In the genomic region with DNA sequence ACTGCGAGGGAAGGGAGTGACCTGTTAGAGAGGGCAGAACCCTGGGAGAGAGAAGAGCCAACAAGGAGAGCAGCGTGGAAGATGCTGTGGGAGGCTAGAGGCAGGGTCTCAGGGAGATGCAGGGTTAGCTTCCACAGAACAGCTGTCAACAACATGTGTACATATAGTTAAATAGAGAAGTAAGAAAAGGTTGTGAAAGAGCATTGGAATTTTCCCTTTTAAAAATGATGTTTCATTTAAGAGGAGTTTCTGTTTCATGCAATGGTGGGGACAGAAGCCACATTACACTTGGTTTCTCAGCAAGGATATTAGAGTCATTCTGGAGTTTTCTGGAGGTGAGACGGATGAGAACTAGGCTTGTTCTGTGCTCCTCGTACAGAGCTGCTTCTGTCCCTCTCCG, we compare ENCODE assay signal across 19 cellular contexts. TPM values are rescaled to one million over a fixed set of nuclear protein-coding genes. Genes with fewer than 3 reads are reported as not detected.
DNase-seq lines count a peak whose midpoint lies in the region; ATAC-seq and TF ChIP-seq lines count a peak whose summit lies in the region.
"Had no signal": no experiment of that assay in that cellular context is flagged by ENCODE, and none has a peak within 500 bp of the region (broad histone marks: within the 10 kb centered on the region; RNA-seq: fewer than 3 reads in every experiment).

No MANE protein-coding gene starts in this region.

- no peaks in the 10 kb centered on the region for H3K4me1 Mint-ChIP-seq in natural killer cell treated with Interleukin-12 subunit alpha and Interleukin-12 subunit beta and Interleukin-15 and Interleukin-18, amount 100 ng/mL, for 72 hours (ENCODE audit: low read depth in 2 of 2)
- H3K4me1 Mint-ChIP-seq: activated CD4-positive, alpha-beta memory T cell treated with anti-CD3 and anti-CD28 coated beads, Interleukin-2, amount 10 ng/mL, durations not matched to agents 7 days and 5 days; memory B cell; neural crest cell had no signal

- H3K4me2 ChIP-seq in OCI-LY3 (ENCODE audit: low read length), result peak overlapping the region; percentile 70

- H3K27me3 ChIP-seq in OCI-LY3 (ENCODE audit: low read depth, low read length), result no peaks in the 10 kb centered on the region
- H3K27me3 ChIP-seq: thyroid gland had no signal

- no peak overlapping the region for H3K27ac Mint-ChIP-seq in natural killer cell treated with Interleukin-12 subunit alpha and Interleukin-12 subunit beta and Interleukin-15 and Interleukin-18, amount 100 ng/mL, for 72 hours
- H3K27ac Mint-ChIP-seq: activated CD4-positive, alpha-beta memory T cell treated with anti-CD3 and anti-CD28 coated beads, Interleukin-2, amount 10 ng/mL, durations not matched to agents 7 days and 5 days; B cell; memory B cell had no signal

- no peak for TF ChIP-seq CTCF in OCI-LY3 (IDR thresholded peaks at IDR 0.05; ENCODE audit: low read depth, low read length)

- no peaks in the 10 kb centered on the region for H3K36me3 ChIP-seq in OCI-LY3 (replicated peaks; ENCODE audit: low read depth, low read length)
- H3K36me3 ChIP-seq: SJSA1, thyroid gland had no signal

- no peak overlapping the region for H3K4me3 Mint-ChIP-seq in natural killer cell treated with Interleukin-12 subunit alpha and Interleukin-12 subunit beta and Interleukin-15 and Interleukin-18, amount 100 ng/mL, for 72 hours
- H3K4me3 Mint-ChIP-seq: activated CD4-positive, alpha-beta memory T cell treated with anti-CD3 and anti-CD28 coated beads, Interleukin-2, amount 10 ng/mL, durations not matched to agents 7 days and 5 days; B cell; memory B cell; neural crest cell had no signal

- no peaks in the 10 kb centered on the region for H4K20me1 ChIP-seq in OCI-LY3 (ENCODE audit: insufficient read depth, low read length)

- ATAC-seq in GM18517 (IDR thresholded peaks at IDR 0.05; ENCODE audit: unreplicated experiment) (peak; percentile 39), GM21423 (IDR thresholded peaks at IDR 0.05; ENCODE audit: unreplicated experiment) (peak; percentile 45), HG02885 (IDR thresholded peaks at IDR 0.05; ENCODE audit: poor library complexity, unreplicated experiment) (peak; percentile 50)
- ATAC-seq in natural killer cell treated with Interleukin-12 subunit alpha and Interleukin-12 subunit beta and Interleukin-15 and Interleukin-18, amount 100 ng/mL, for 72 hours, result no peak

- no peaks in the 10 kb centered on the region for H3K9me3 ChIP-seq in OCI-LY3 (ENCODE audit: insufficient read depth, low read length)
- H3K9me3 ChIP-seq: SJSA1, thyroid gland had no signal

- peak overlapping the region; percentile 18; the same call in 1 of the 2 replicates for H3K9ac ChIP-seq in OCI-LY3 (ENCODE audit: low read length)

- in situ Hi-C loops in KBM-7 (cut with MboI; ENCODE audit: low pct_unique_long_range_greater_than_20kb, low sequenced_read_pairs), result no loop called here

- no peaks in the 10 kb centered on the region for H3K9me3 Mint-ChIP-seq in natural killer cell treated with Interleukin-12 subunit alpha and Interleukin-12 subunit beta and Interleukin-15 and Interleukin-18, amount 100 ng/mL, for 72 hours
- H3K9me3 Mint-ChIP-seq: activated CD4-positive, alpha-beta memory T cell treated with anti-CD3 and anti-CD28 coated beads, Interleukin-2, amount 10 ng/mL, durations not matched to agents 7 days and 5 days; memory B cell; neural crest cell had no signal

- no peak for DNase-seq in stimulated activated naive CD4-positive, alpha-beta T cell (lab: John Stamatoyannopoulos, UW)
- no peak for DNase-seq in natural killer cell treated with Interleukin-12 subunit alpha and Interleukin-12 subunit beta and Interleukin-15 and Interleukin-18, amount 100 ng/mL, for 72 hours (ENCODE audit: low spot score)
- DNase-seq in dedifferentiated amniotic fluid mesenchymal stem cell (ENCODE audit: extremely low spot score) (no peak), KBM-7 (no peak)
- DNase-seq: activated CD4-positive, alpha-beta memory T cell treated with anti-CD3 and anti-CD28 coated beads, Interleukin-2, amount 10 ng/mL, durations not matched to agents 7 days and 5 days; anterior cingulate cortex; DMS153; erythroblast; NCI-H774; stimulated activated CD8-positive, alpha-beta memory T cell treated with anti-CD3 and anti-CD28 coated beads, Interleukin-4, amount 100 ng/mL, for 48 hours; thyroid gland had no signal

- H3K79me2 ChIP-seq in OCI-LY3 (ENCODE audit: low read length), result no peaks in the 10 kb centered on the region

- peak overlapping the region; percentile 55 for H3K4me3 ChIP-seq in OCI-LY3 (ENCODE audit: low read length)
- H3K4me3 ChIP-seq: SJSA1, thyroid gland had no signal

- H2AFZ ChIP-seq in OCI-LY3 (ENCODE audit: low read depth, low read length), result no peak overlapping the region

- H3K27me3 Mint-ChIP-seq in natural killer cell treated with Interleukin-12 subunit alpha and Interleukin-12 subunit beta and Interleukin-15 and Interleukin-18, amount 100 ng/mL, for 72 hours, result peaks cover 19 to 25% of the 10 kb centered on the region in 2 donors

- peak overlapping the region; percentile 54; the same call in 1 of the 2 replicates for H3K27ac ChIP-seq in OCI-LY3 (ENCODE audit: low read length)
- H3K27ac ChIP-seq: SJSA1, thyroid gland had no signal

- peaks cover 39% of the 10 kb centered on the region for H3K4me1 ChIP-seq in OCI-LY3 (ENCODE audit: low read length)
- H3K4me1 ChIP-seq: SJSA1 had no signal

- H3K36me3 Mint-ChIP-seq in natural killer cell treated with Interleukin-12 subunit alpha and Interleukin-12 subunit beta and Interleukin-15 and Interleukin-18, amount 100 ng/mL, for 72 hours, result no peaks in the 10 kb centered on the region
- H3K36me3 Mint-ChIP-seq: memory B cell had no signal

RNA-seq across cellular contexts. Expression of a gene that starts 23.8 kb away (rescaled TPM):
- 1 to 10 TPM; 1.1 TPM for total RNA-seq in natural killer cell treated with Interleukin-12 subunit alpha and Interleukin-12 subunit beta and Interleukin-15 and Interleukin-18, amount 100 ng/mL, for 72 hours
- total RNA-seq: SJSA1 had no signal

RNA-seq across cellular contexts. Expression of a gene that starts 41.4 kb away (rescaled TPM):
- 10 to 100 TPM; 18.9 to 43.7 TPM for total RNA-seq in natural killer cell treated with Interleukin-12 subunit alpha and Interleukin-12 subunit beta and Interleukin-15 and Interleukin-18, amount 100 ng/mL, for 72 hours

Comparison
In these comparisons a context has a peak if more than half of its experiments do, and no peak if none do; other contexts are left out.
1. ATAC-seq: peak in GM18517 (single experiment), GM21423 (single experiment) and HG02885 (single experiment); none in natural killer cell treated with Interleukin-12 subunit alpha and Interleukin-12 subunit beta and Interleukin-15 and Interleukin-18, amount 100 ng/mL, for 72 hours (0 of 2).